In the genomic region with DNA sequence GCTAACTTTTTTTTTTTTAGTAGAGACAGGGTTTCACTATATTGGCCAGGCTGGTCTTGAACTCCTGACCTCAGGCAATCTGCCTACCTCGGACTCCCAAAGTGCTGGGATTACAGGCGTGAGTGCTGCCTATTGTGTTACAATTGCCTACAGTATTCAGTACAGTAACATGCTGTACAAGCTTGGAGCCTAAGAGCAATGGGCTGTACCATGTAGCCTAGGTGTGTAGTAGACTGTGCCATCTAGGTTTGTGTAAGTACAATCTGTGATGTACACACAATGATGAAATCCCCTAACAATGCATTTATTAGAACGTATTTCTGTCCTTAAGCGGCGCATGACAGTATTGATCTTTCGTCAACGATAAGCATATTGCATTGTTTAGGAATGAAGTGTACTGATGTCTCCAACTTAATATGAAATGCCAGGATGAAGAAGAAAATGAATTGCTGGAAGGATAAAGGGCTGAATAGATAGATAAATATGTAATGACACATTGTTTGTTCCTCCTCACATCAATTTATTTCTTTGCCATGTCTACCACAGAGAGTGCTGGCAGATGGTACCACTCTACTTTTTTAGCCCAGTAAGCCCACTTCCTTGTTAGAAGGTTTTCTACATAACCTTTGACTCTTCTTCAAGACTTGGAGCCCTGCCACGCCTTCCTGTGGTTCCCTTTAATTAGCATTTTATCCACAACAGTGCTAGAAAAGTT, we compare ENCODE assay signal across 16 cellular contexts.
"Had no signal": no experiment of that assay in that cellular context is flagged by ENCODE, and none has a peak within 500 bp of the region (broad histone marks: within the 10 kb centered on the region; RNA-seq: fewer than 3 reads in every experiment).

No MANE protein-coding gene starts in this region.

- H3K27ac Mint-ChIP-seq: natural killer cell had no signal

- H3K4me1 Mint-ChIP-seq: natural killer cell had no signal

- ATAC-seq: foreskin keratinocyte, heart left ventricle, mucosa of descending colon had no signal

- H3K36me3 ChIP-seq: colonic mucosa, esophagus squamous epithelium, heart left ventricle, ovary, right atrium auricular region had no signal

- DNase-seq: colonic mucosa; dermis blood vessel endothelial cell; esophagus squamous epithelium; foreskin keratinocyte; heart left ventricle; hippocampal formation; mucosa of descending colon; natural killer cell; nucleus accumbens; ovary; small intestine; stimulated activated CD4-positive, alpha-beta T cell treated with anti-CD3 and anti-CD28 coated beads, Interleukin-12 subunit alpha, Interleukin-12 subunit beta, amount 100 ng/mL, for 4 hours; stimulated activated naive CD4-positive, alpha-beta T cell; trophoblast cell had no signal

- H3K9me3 ChIP-seq: colonic mucosa, esophagus squamous epithelium, mucosa of descending colon, ovary had no signal

- H3K4me3 Mint-ChIP-seq: natural killer cell, neural crest cell had no signal

- H3K27me3 ChIP-seq: colonic mucosa, foreskin keratinocyte, ovary, right atrium auricular region had no signal

- H3K27ac ChIP-seq: colonic mucosa, esophagus squamous epithelium, foreskin keratinocyte, heart left ventricle, ovary, right atrium auricular region had no signal

- H3K4me3 ChIP-seq: colonic mucosa, esophagus squamous epithelium, heart left ventricle, mucosa of descending colon, ovary, right atrium auricular region had no signal

- H3K4me1 ChIP-seq: colonic mucosa, esophagus squamous epithelium, heart left ventricle, right atrium auricular region had no signal
